ENCODE assay signal across 29 cellular contexts in genomic region chr18:35246831-35247230, GRCh38. TPM values are rescaled to one million over a fixed set of nuclear protein-coding genes. Genes with fewer than 3 reads are reported as not detected.
DNase-seq lines count a peak whose midpoint lies in the region; ATAC-seq and TF ChIP-seq lines count a peak whose summit lies in the region.
"Had no signal": no experiment of that assay in that cellular context is flagged by ENCODE, and none has a peak within 500 bp of the region (broad histone marks: within the 10 kb centered on the region; RNA-seq: fewer than 3 reads in every experiment).

No MANE protein-coding gene starts in this region.

- H3K4me3 Mint-ChIP-seq in activated T-cell treated with anti-CD3 and anti-CD28 coated beads, Interleukin-2, amount 50 U/mL, for 72 hours = no peak overlapping the region
- H3K4me3 Mint-ChIP-seq in memory B cell = peak overlapping the region; percentile 31
- H3K4me3 Mint-ChIP-seq: activated CD4-positive, alpha-beta memory T cell treated with anti-CD3 and anti-CD28 coated beads for 36 hours; neural progenitor cell had no signal

- DNase-seq in activated T-cell treated with anti-CD3 and anti-CD28 coated beads, Interleukin-2, amount 50 U/mL, for 72 hours = no peak
- no peak for DNase-seq in activated T-cell treated with anti-CD3 and anti-CD28 coated beads, Interleukin-2, amount 50 U/mL, for 48 hours
- DNase-seq in MV-4-11 (lab: John Stamatoyannopoulos, UW) = peak; percentile 22
- no peak for DNase-seq in memory B cell (ENCODE audit: low spot score in 2 of 2)
- no peak for DNase-seq in SK-N-SH
- DNase-seq in stimulated activated naive CD8-positive, alpha-beta T cell treated with anti-CD3 and anti-CD28 coated beads, Interleukin-15, Interleukin-2, amounts not matched to agents 100 U/mL and 50 U/mL, for 24 hours = no peak
- DNase-seq: activated CD4-positive, alpha-beta memory T cell treated with anti-CD3 and anti-CD28 coated beads for 36 hours; activated CD4-positive, alpha-beta T cell treated with anti-CD3 and anti-CD28 coated beads for 1 hour; activated CD8-positive, alpha-beta memory T cell treated with anti-CD3 and anti-CD28 coated beads, Interleukin-2, amount 50 U/mL, for 48 hours; activated naive CD4-positive, alpha-beta T cell treated with anti-CD3 and anti-CD28 coated beads, Interleukin-2, amount 50 U/mL, for 16 hours; CD4-positive, alpha-beta memory T cell; KG1; left colon; mesendoderm; NCI-H1436; NCI-H2081 treated with DMSO at 0.1 percent for 48 hours; NCI-H226; NCI-H69; SHP77; stimulated activated CD4-positive, alpha-beta T cell treated with anti-CD3 and anti-CD28 coated beads, Interleukin-1b, Interleukin-23, amount 100 ng/mL, for 48 hours; transverse colon had no signal

- TF ChIP-seq EP300 in SK-N-SH (IDR thresholded peaks at IDR 0.05; ENCODE audit: borderline replicate concordance in 1 of 2, low read depth in 1 of 2, low read length in 1 of 2) = no peak

- peak overlapping the region in 2 of 5 donors; percentile 6 to 44 for H3K9ac ChIP-seq in subcutaneous abdominal adipose tissue (ENCODE audit: low read length in 5 of 5)
- H3K9ac ChIP-seq in SK-N-SH = no peak overlapping the region
- H3K9ac ChIP-seq: neural progenitor cell, parathyroid adenoma had no signal

- H3K9me2 ChIP-seq in SK-N-SH = no peaks in the 10 kb centered on the region

- peaks cover 15% of the 10 kb centered on the region; the same call in 1 of the 2 replicates for H3K79me2 ChIP-seq in SK-N-SH (ENCODE audit: insufficient read depth)

- H3K4me1 ChIP-seq in subcutaneous abdominal adipose tissue (ENCODE audit: control insufficient read depth in 5 of 5, insufficient read depth in 5 of 5, low read length in 5 of 5) (peaks cover 2 to 20% (median 10%) of the 10 kb centered on the region in 5 donors), SK-N-SH (ENCODE audit: control insufficient read depth in 1 of 2, insufficient read depth in 2 of 2, low read depth in 1 of 2, low read length in 1 of 2) (peaks cover 3 to 9% of the 10 kb centered on the region in 2 experiments; a peak in 3 of 4 replicates)
- H3K4me1 ChIP-seq: parathyroid adenoma had no signal

- no peaks in the 10 kb centered on the region for H3K27me3 Mint-ChIP-seq in activated T-cell treated with anti-CD3 and anti-CD28 coated beads, Interleukin-2, amount 50 U/mL, for 72 hours (ENCODE audit: low read depth)
- H3K27me3 Mint-ChIP-seq in memory B cell = no peaks in the 10 kb centered on the region
- H3K27me3 Mint-ChIP-seq: activated CD4-positive, alpha-beta memory T cell treated with anti-CD3 and anti-CD28 coated beads for 36 hours; CD4-positive, alpha-beta memory T cell had no signal

- peaks cover 48 to 76% of the 10 kb centered on the region in 2 donors for H3K36me3 Mint-ChIP-seq in activated T-cell treated with anti-CD3 and anti-CD28 coated beads, Interleukin-2, amount 50 U/mL, for 72 hours (ENCODE audit: insufficient read depth in 2 of 2)
- peaks cover 65% of the 10 kb centered on the region for H3K36me3 Mint-ChIP-seq in memory B cell

- H4K20me1 ChIP-seq in SK-N-SH (ENCODE audit: insufficient read depth) = no peaks in the 10 kb centered on the region

- H2AFZ ChIP-seq in SK-N-SH (ENCODE audit: low read depth) = no peak overlapping the region
- H2AFZ ChIP-seq: neural progenitor cell, parathyroid adenoma had no signal

- peaks cover 13 to 33% of the 10 kb centered on the region in 2 donors for H3K9me3 Mint-ChIP-seq in activated T-cell treated with anti-CD3 and anti-CD28 coated beads, Interleukin-2, amount 50 U/mL, for 72 hours
- H3K9me3 Mint-ChIP-seq in memory B cell = peaks cover 27% of the 10 kb centered on the region

- H3K4me1 Mint-ChIP-seq in activated T-cell treated with anti-CD3 and anti-CD28 coated beads, Interleukin-2, amount 50 U/mL, for 72 hours (ENCODE audit: low read depth) = peaks cover 22% of the 10 kb centered on the region
- H3K4me1 Mint-ChIP-seq in memory B cell = peaks cover 19% of the 10 kb centered on the region

- no peaks in the 10 kb centered on the region for H3F3A ChIP-seq in SK-N-SH (replicated peaks; ENCODE audit: insufficient read depth)

- POLR2A ChIA-PET in SK-N-SH (lab: Yijun Ruan, JAX) = no interaction called here

- H3K36me3 ChIP-seq in subcutaneous abdominal adipose tissue (ENCODE audit: control insufficient read depth in 5 of 5, insufficient read depth in 5 of 5, low read length in 5 of 5) (peaks cover 50 to 70% (median 59%) of the 10 kb centered on the region in 5 donors), SK-N-SH (replicated peaks in 1 of 2; ENCODE audit: control insufficient read depth in 1 of 2, insufficient read depth in 2 of 2, low read length in 1 of 2) (peaks cover 60 to 70% of the 10 kb centered on the region in 2 experiments)

- TF ChIP-seq RAD21 in SK-N-SH (IDR thresholded peaks at IDR 0.05; ENCODE audit: low read length) = no peak

- H3K27ac Mint-ChIP-seq in activated T-cell treated with anti-CD3 and anti-CD28 coated beads, Interleukin-2, amount 50 U/mL, for 72 hours = peak overlapping the region; percentile 51
- H3K27ac Mint-ChIP-seq in memory B cell = peak overlapping the region; percentile 1
- H3K27ac Mint-ChIP-seq: activated CD4-positive, alpha-beta memory T cell treated with anti-CD3 and anti-CD28 coated beads for 36 hours; activated T-helper 2 cell treated with anti-CD3 and anti-CD28 coated beads, Interferon-gamma antibody, Interleukin-2, Interleukin-4, amounts not matched to agents 10 μg/mL and 5 μg/mL and 100 μg/mL, durations not matched to agents 14 hours and 24 hours and 36 hours; neural progenitor cell had no signal

- H3K9me3 ChIP-seq in subcutaneous abdominal adipose tissue (ENCODE audit: control insufficient read depth in 5 of 5, low read length in 5 of 5) = peaks cover 0 to 3% (median 0%) of the 10 kb centered on the region in 5 donors
- no peaks in the 10 kb centered on the region for H3K9me3 ChIP-seq in SK-N-SH
- H3K9me3 ChIP-seq: right atrium auricular region, transverse colon had no signal

- no peak overlapping the region for H3K4me3 ChIP-seq in subcutaneous abdominal adipose tissue (ENCODE audit: low read depth in 1 of 5, low read length in 5 of 5)
- H3K4me3 ChIP-seq in SK-N-SH (ENCODE audit: low read depth in 2 of 2, low read length in 1 of 2) = no peak overlapping the region
- H3K4me3 ChIP-seq: neural progenitor cell, right atrium auricular region, smooth muscle cell, transverse colon had no signal

- H3K27ac ChIP-seq in subcutaneous abdominal adipose tissue (ENCODE audit: low read depth, low read length) = peak overlapping the region; percentile 82
- no peak overlapping the region for H3K27ac ChIP-seq in SK-N-SH (ENCODE audit: low read depth in 2 of 2, low read length in 1 of 2)
- H3K27ac ChIP-seq: epithelial cell of prostate, neural progenitor cell, parathyroid adenoma, right atrium auricular region, transverse colon had no signal

- no peak for ATAC-seq in activated T-cell treated with anti-CD3 and anti-CD28 coated beads, Interleukin-2, amount 50 U/mL, for 72 hours (replicated peaks in 1 of 2)
- ATAC-seq in memory B cell (ENCODE audit: low read depth) (no peak), GM21529 (IDR thresholded peaks at IDR 0.05; ENCODE audit: unreplicated experiment) (no peak)
- no peak for ATAC-seq in stimulated activated naive CD8-positive, alpha-beta T cell treated with anti-CD3 and anti-CD28 coated beads, Interleukin-15, Interleukin-2, amounts not matched to agents 100 U/mL and 50 U/mL, for 24 hours
- ATAC-seq: left colon had no signal

- H3K4me2 ChIP-seq in SK-N-SH = no peak overlapping the region
- H3K4me2 ChIP-seq: neural progenitor cell, smooth muscle cell had no signal

- CTCF ChIA-PET in SK-N-SH (lab: Yijun Ruan, JAX) = no interaction called here

- no peak for TF ChIP-seq CTCF in SK-N-SH (IDR thresholded peaks at IDR 0.05)

- H3K27me3 ChIP-seq in subcutaneous abdominal adipose tissue (ENCODE audit: control insufficient read depth in 5 of 5, insufficient read depth in 4 of 5, low read length in 5 of 5) (no peaks in the 10 kb centered on the region), SK-N-SH (ENCODE audit: insufficient read depth) (no peaks in the 10 kb centered on the region)
- H3K27me3 ChIP-seq: neural progenitor cell, right atrium auricular region, transverse colon had no signal

TF ChIP-seq in SK-N-SH, 30 proteins besides CTCF, POLR2A, EP300 and RAD21 (continues in another document):
- TF ChIP-seq TEAD4 (IDR thresholded peaks at IDR 0.05; ENCODE audit: borderline replicate concordance, insufficient read depth) = no peak
- TF ChIP-seq SIN3A (IDR thresholded peaks at IDR 0.05; ENCODE audit: borderline replicate concordance, low read depth, low read length) = no peak
- no peak for TF ChIP-seq RFX5 (IDR thresholded peaks at IDR 0.05; ENCODE audit: low read length)
- TF ChIP-seq GATA2 (CRISPR knock-in tag; IDR thresholded peaks at IDR 0.05) = no peak
- TF ChIP-seq PBX3 (IDR thresholded peaks at IDR 0.05) = no peak
- TF ChIP-seq MEF2A (IDR thresholded peaks at IDR 0.05; ENCODE audit: borderline replicate concordance, low read depth) = no peak

RNA-seq across cellular contexts. Expression of gene ZNF397, which starts 6.0 kb away (rescaled TPM):
- 10 to 100 TPM; 18.6 to 22.4 TPM for total RNA-seq in activated T-cell treated with anti-CD3 and anti-CD28 coated beads, Interleukin-2, amount 50 U/mL, for 72 hours
- polyA plus RNA-seq in SK-N-SH (2012; rRNA removed) = 4.8 and 7.4 TPM in 2 replicates
- polyA plus RNA-seq in SK-N-SH (2012; cell fraction: cytosol; rRNA removed) = 5.9 and 6.4 TPM in 2 replicates
- 11.0 and 16.8 TPM in 2 replicates for polyA plus RNA-seq in SK-N-SH (2012; cell fraction: nucleus; rRNA removed)

RNA-seq across cellular contexts. Expression of gene ZSCAN30, which starts 43.2 kb away (rescaled TPM):
- 10 to 100 TPM; 47.2 to 49.6 TPM for total RNA-seq in activated T-cell treated with anti-CD3 and anti-CD28 coated beads, Interleukin-2, amount 50 U/mL, for 72 hours
- 5.9 and 7.0 TPM in 2 replicates for polyA plus RNA-seq in SK-N-SH (2012; rRNA removed)
- polyA plus RNA-seq in SK-N-SH (2012; cell fraction: cytosol; rRNA removed) = 5.1 and 5.3 TPM in 2 replicates
- polyA plus RNA-seq in SK-N-SH (2012; cell fraction: nucleus; rRNA removed) = 13.9 and 25.6 TPM in 2 replicates
